2 cellular contexts compared by ENCODE assay signal in genomic region chr17:69276279-69276678, GRCh38. TPM values are rescaled to one million over a fixed set of nuclear protein-coding genes. Genes with fewer than 3 reads are reported as not detected.
"Had no signal": no experiment of that assay in that cellular context is flagged by ENCODE, and none has a peak within 500 bp of the region (broad histone marks: within the 10 kb centered on the region; RNA-seq: fewer than 3 reads in every experiment).

No MANE protein-coding gene starts in this region.

RNA-seq across cellular contexts. Expression of gene ABCA10, which starts 47.7 kb away (rescaled TPM):
- total RNA-seq: endodermal cell had no signal
- polyA plus RNA-seq: hepatocyte had no signal
